ENCODE assay signal across 15 cellular contexts in genomic region chr4:13527192-13527982, GRCh38. TPM values are rescaled to one million over a fixed set of nuclear protein-coding genes. Genes with fewer than 3 reads are reported as not detected.
DNase-seq lines count a peak whose midpoint lies in the region; ATAC-seq and TF ChIP-seq lines count a peak whose summit lies in the region.
"Had no signal": no experiment of that assay in that cellular context is flagged by ENCODE, and none has a peak within 500 bp of the region (broad histone marks: within the 10 kb centered on the region; RNA-seq: fewer than 3 reads in every experiment).

No MANE protein-coding gene starts in this region.

- H3K4me1 ChIP-seq in CD8-positive, alpha-beta memory T cell (ENCODE audit: insufficient read depth, low read length): peaks cover 7% of the 10 kb centered on the region
- H3K4me1 ChIP-seq in stomach: peaks cover 0 to 48% (median 20%) of the 10 kb centered on the region in 4 donors

- no peak for TF ChIP-seq POLR2A in stomach (IDR thresholded peaks at IDR 0.05)

- DNase-seq in CD8-positive, alpha-beta memory T cell: no peak
- no peak for DNase-seq in T-cell
- no peak for DNase-seq in naive thymus-derived CD8-positive, alpha-beta T cell
- DNase-seq in stomach: no peak
- DNase-seq in DMS79 (lab: John Stamatoyannopoulos, UW): no peak
- DNase-seq: activated CD4-positive, alpha-beta T cell treated with anti-CD3 and anti-CD28 coated beads, Interleukin-2, amount 10 ng/mL, durations not matched to agents 7 days and 5 days; amniotic stem cell; DND-41; effector memory CD4-positive, alpha-beta T cell; hippocampal formation; SHP77 had no signal

- H3K9me3 ChIP-seq in CD8-positive, alpha-beta memory T cell (ENCODE audit: low read length): no peaks in the 10 kb centered on the region
- H3K9me3 ChIP-seq in stomach: peaks cover 17 to 29% (median 19%) of the 10 kb centered on the region in 4 donors

- H3K9me3 Mint-ChIP-seq in CD8-positive, alpha-beta memory T cell: peaks cover 0 to 23% (median 9%) of the 10 kb centered on the region in 5 donors
- peaks cover 0 to 3% (median 0%) of the 10 kb centered on the region in 3 donors for H3K9me3 Mint-ChIP-seq in T-cell
- H3K9me3 Mint-ChIP-seq in naive thymus-derived CD8-positive, alpha-beta T cell: peaks cover 0 to 19% (median 5%) of the 10 kb centered on the region in 9 donors

- intact Hi-C loops in stomach (cut with DNase I; ENCODE audit: low total_unique reads): no loop called here

- POLR2A ChIA-PET in CD8-positive, alpha-beta memory T cell (lab: Charles Lee): no interaction called here
- POLR2A ChIA-PET in T-cell (lab: Charles Lee): interaction anchor here in 1 of 2 donors (0.6 kb wide), 1 partner anchor 13 kb away, joined by 9 read pairs; no protein-coding TSS in a partner anchor
- POLR2A ChIA-PET in naive thymus-derived CD8-positive, alpha-beta T cell (lab: Charles Lee): no interaction called here

- no peak overlapping the region for H3K4me3 ChIP-seq in CD8-positive, alpha-beta memory T cell (ENCODE audit: low read length)
- no peak overlapping the region for H3K4me3 ChIP-seq in stomach
- H3K4me3 ChIP-seq: skin epidermis had no signal

- TF ChIP-seq EP300 in stomach (IDR thresholded peaks at IDR 0.05): no peak

- peaks cover 23 to 43% (median 30%) of the 10 kb centered on the region in 3 donors for H3K4me1 Mint-ChIP-seq in CD8-positive, alpha-beta memory T cell
- peaks cover 28 to 33% (median 31%) of the 10 kb centered on the region in 3 donors for H3K4me1 Mint-ChIP-seq in T-cell
- H3K4me1 Mint-ChIP-seq in naive thymus-derived CD8-positive, alpha-beta T cell: peaks cover 12 to 45% (median 37%) of the 10 kb centered on the region in 4 donors

- TF ChIP-seq CTCF in stomach (IDR thresholded peaks at IDR 0.05): no peak

- H3K36me3 Mint-ChIP-seq in CD8-positive, alpha-beta memory T cell: no peaks in the 10 kb centered on the region
- no peaks in the 10 kb centered on the region for H3K36me3 Mint-ChIP-seq in T-cell
- H3K36me3 Mint-ChIP-seq in naive thymus-derived CD8-positive, alpha-beta T cell: peaks cover 6 to 10% (median 7%) of the 10 kb centered on the region in 3 donors

- peaks cover 81 to 90% of the 10 kb centered on the region in 2 donors for H3K27me3 Mint-ChIP-seq in CD8-positive, alpha-beta memory T cell
- H3K27me3 Mint-ChIP-seq in T-cell: peaks cover 78 to 90% of the 10 kb centered on the region in 2 donors
- peaks cover 52 to 97% (median 73%) of the 10 kb centered on the region in 5 donors for H3K27me3 Mint-ChIP-seq in naive thymus-derived CD8-positive, alpha-beta T cell

- H3K36me3 ChIP-seq in CD8-positive, alpha-beta memory T cell (ENCODE audit: insufficient read depth, low read length): no peaks in the 10 kb centered on the region
- no peaks in the 10 kb centered on the region for H3K36me3 ChIP-seq in stomach

- peaks cover 85% of the 10 kb centered on the region for H3K27me3 ChIP-seq in CD8-positive, alpha-beta memory T cell (ENCODE audit: insufficient read depth, low read length, poor library complexity, severe bottlenecking)
- peaks cover 42 to 100% (median 99%) of the 10 kb centered on the region in 3 donors for H3K27me3 ChIP-seq in stomach

- CTCF ChIA-PET in CD8-positive, alpha-beta memory T cell (lab: Charles Lee): no interaction called here
- CTCF ChIA-PET in T-cell (lab: Charles Lee): no interaction called here

- H3K4me3 Mint-ChIP-seq in CD8-positive, alpha-beta memory T cell: peak overlapping the region; percentile 36 to 76 (median 60)
- peak overlapping the region in 2 of 3 donors; percentile 22 to 57 for H3K4me3 Mint-ChIP-seq in T-cell
- peak overlapping the region in 8 of 10 donors; percentile 48 to 80 (median 70) for H3K4me3 Mint-ChIP-seq in naive thymus-derived CD8-positive, alpha-beta T cell
- H3K4me3 Mint-ChIP-seq: activated CD4-positive, alpha-beta T cell treated with anti-CD3 and anti-CD28 coated beads, Interleukin-2, amount 10 ng/mL, durations not matched to agents 7 days and 5 days had no signal

- H3K27ac Mint-ChIP-seq in CD8-positive, alpha-beta memory T cell: peak overlapping the region in 1 of 8 donors; percentile 70
- no peak overlapping the region for H3K27ac Mint-ChIP-seq in T-cell
- no peak overlapping the region for H3K27ac Mint-ChIP-seq in naive thymus-derived CD8-positive, alpha-beta T cell

- WGBS in stomach, 5 donors: 3 to 6% (median 6%) methylated on average over 28 to 46 of the region's 46 CpGs

- H3K27ac ChIP-seq in CD8-positive, alpha-beta memory T cell (ENCODE audit: low read depth, low read length): no peak overlapping the region
- no peak overlapping the region for H3K27ac ChIP-seq in stomach
- H3K27ac ChIP-seq: skin epidermis had no signal

- peak; percentile 31 for ATAC-seq in GM18907 (IDR thresholded peaks at IDR 0.05; ENCODE audit: unreplicated experiment)
- ATAC-seq in T-cell (replicated peaks in 1 of 4): peak; percentile 15 to 57 (median 36)
- ATAC-seq in naive thymus-derived CD8-positive, alpha-beta T cell: peak; percentile 34 to 62
- ATAC-seq in GM19395 (IDR thresholded peaks at IDR 0.05; ENCODE audit: unreplicated experiment): no peak

RNA-seq across cellular contexts. Expression of gene NKX3-2, which starts 16.9 kb away (rescaled TPM):
- not detected for total RNA-seq in CD8-positive, alpha-beta memory T cell
- not detected for polyA plus RNA-seq in CD8-positive, alpha-beta memory T cell
- total RNA-seq in T-cell (not detected), stomach (1 to 10 TPM in 2 of 5 donors, under 1 TPM in 1, not detected in 2; 0.14 to 4.6 (median 2.8) TPM)
- not detected for total RNA-seq in naive thymus-derived CD8-positive, alpha-beta T cell
- not detected for polyA plus RNA-seq in naive thymus-derived CD8-positive, alpha-beta T cell
- polyA plus RNA-seq in stomach: under 1 TPM; 0.06 to 0.31 (median 0.18) TPM
- total RNA-seq: activated CD4-positive, alpha-beta T cell treated with anti-CD3 and anti-CD28 coated beads, Interleukin-2, amount 10 ng/mL, durations not matched to agents 7 days and 5 days; mononuclear cell had no signal

RNA-seq across cellular contexts. Expression of gene RAB28, which starts 43.2 kb away (rescaled TPM):
- 10 to 100 TPM; 16.5 to 17.3 TPM for total RNA-seq in CD8-positive, alpha-beta memory T cell
- 19.5 TPM for polyA plus RNA-seq in CD8-positive, alpha-beta memory T cell
- 10 to 100 TPM in 4 of 5 donors, 1 to 10 TPM in 1; 8.7 to 15.1 (median 13.4) TPM for total RNA-seq in T-cell
- 10 to 100 TPM; 13.8 to 14.5 TPM for total RNA-seq in naive thymus-derived CD8-positive, alpha-beta T cell
- polyA plus RNA-seq in naive thymus-derived CD8-positive, alpha-beta T cell: 10 to 100 TPM; 12.9 to 13.9 (median 13.6) TPM
- total RNA-seq in stomach: 10 to 100 TPM in 3 of 5 donors, 1 to 10 TPM in 1, under 1 TPM in 1; 0.29 to 27.2 (median 18.3) TPM
- polyA plus RNA-seq in stomach: 10 to 100 TPM in 2 of 3 donors, 1 to 10 TPM in 1; 9.2 to 15.6 (median 13.8) TPM
